In the genomic region with DNA sequence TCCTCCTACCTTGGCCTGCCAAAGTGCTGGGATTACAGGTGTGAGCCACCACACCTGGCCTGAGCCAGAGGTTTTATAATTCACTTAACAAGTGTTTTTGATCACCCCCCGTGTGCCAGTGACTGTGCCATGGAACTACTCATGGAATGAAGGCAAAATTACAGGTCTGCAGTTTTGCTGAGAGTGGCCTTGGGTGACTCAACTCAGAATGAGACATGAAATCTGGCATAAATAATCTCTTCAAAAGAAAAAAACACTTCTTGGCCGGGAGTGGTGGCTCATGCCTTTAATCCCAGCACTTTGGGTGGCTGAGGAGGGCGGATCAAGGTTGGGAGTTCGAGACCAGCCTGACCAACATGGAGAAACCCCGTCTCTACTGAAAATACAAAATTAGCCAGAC, we compare ENCODE assay signal across 27 cellular contexts.
"Had no signal": no experiment of that assay in that cellular context is flagged by ENCODE, and none has a peak within 500 bp of the region (broad histone marks: within the 10 kb centered on the region; RNA-seq: fewer than 3 reads in every experiment).

No MANE protein-coding gene starts in this region.

- H3K27me3 ChIP-seq: body of pancreas, esophagus muscularis mucosa had no signal

- ATAC-seq: activated CD4-positive, CD25-positive, alpha-beta regulatory T cell treated with anti-CD3 and anti-CD28 coated beads, Interleukin-2, amount 50 U/mL, for 24 hours; activated CD8-positive, alpha-beta T cell treated with anti-CD3 and anti-CD28 coated beads for 36 hours; activated T-cell treated with anti-CD3 and anti-CD28 coated beads, Interleukin-2, amount 50 U/mL, for 4 hours; activated T-helper 17 cell treated with anti-CD3 and anti-CD28 coated beads, Interleukin-2, amount 50 U/mL, for 72 hours; body of pancreas; effector memory CD8-positive, alpha-beta T cell; T-helper 17 cell had no signal

- H3K9me3 ChIP-seq: body of pancreas, esophagus muscularis mucosa had no signal

- H3K4me3 ChIP-seq: body of pancreas, esophagus muscularis mucosa had no signal

- DNase-seq: activated B cell treated with CpG ODN at 0.5 μM for 24 hours; activated CD4-positive, alpha-beta T cell treated with anti-CD3 and anti-CD28 coated beads for 48 hours; activated CD4-positive, alpha-beta T cell treated with anti-CD3 and anti-CD28 coated beads, Interleukin-2, amount 50 U/mL, for 1 hour; activated CD4-positive, alpha-beta T cell treated with anti-CD3 and anti-CD28 coated beads, Interleukin-2, amount 50 U/mL, for 48 hours; activated CD8-positive, alpha-beta memory T cell treated with anti-CD3 and anti-CD28 coated beads for 24 hours; activated CD8-positive, alpha-beta T cell treated with anti-CD3 and anti-CD28 coated beads for 36 hours; activated effector memory CD4-positive, alpha-beta T cell treated with Interleukin-2 at 50 U/mL for 16 hours; activated gamma-delta T cell treated with Interleukin-2 at 50 U/mL for 16 hours; activated naive CD4-positive, alpha-beta T cell treated with anti-CD3 and anti-CD28 coated beads, Interleukin-2, amount 50 U/mL, for 16 hours; activated naive CD4-positive, alpha-beta T cell treated with Interleukin-2 at 50 U/mL for 16 hours; activated T-cell treated with anti-CD3 and anti-CD28 coated beads, Interleukin-2, amount 50 U/mL, for 4 hours; amygdala; aorta; body of pancreas; caudate nucleus; cortex of kidney; dermis blood vessel endothelial cell; effector CD4-positive, alpha-beta T cell; effector memory CD8-positive, alpha-beta T cell; erythroblast; head of caudate nucleus; T-helper 17 cell; T1000; WERI-Rb-1 had no signal

- H3K36me3 ChIP-seq: esophagus muscularis mucosa, WERI-Rb-1 had no signal

- H3K4me1 ChIP-seq: body of pancreas, esophagus muscularis mucosa had no signal

- H3K27ac ChIP-seq: body of pancreas, esophagus muscularis mucosa, WERI-Rb-1 had no signal
